ENCODE assay signal across 11 cellular contexts in the genomic region with DNA sequence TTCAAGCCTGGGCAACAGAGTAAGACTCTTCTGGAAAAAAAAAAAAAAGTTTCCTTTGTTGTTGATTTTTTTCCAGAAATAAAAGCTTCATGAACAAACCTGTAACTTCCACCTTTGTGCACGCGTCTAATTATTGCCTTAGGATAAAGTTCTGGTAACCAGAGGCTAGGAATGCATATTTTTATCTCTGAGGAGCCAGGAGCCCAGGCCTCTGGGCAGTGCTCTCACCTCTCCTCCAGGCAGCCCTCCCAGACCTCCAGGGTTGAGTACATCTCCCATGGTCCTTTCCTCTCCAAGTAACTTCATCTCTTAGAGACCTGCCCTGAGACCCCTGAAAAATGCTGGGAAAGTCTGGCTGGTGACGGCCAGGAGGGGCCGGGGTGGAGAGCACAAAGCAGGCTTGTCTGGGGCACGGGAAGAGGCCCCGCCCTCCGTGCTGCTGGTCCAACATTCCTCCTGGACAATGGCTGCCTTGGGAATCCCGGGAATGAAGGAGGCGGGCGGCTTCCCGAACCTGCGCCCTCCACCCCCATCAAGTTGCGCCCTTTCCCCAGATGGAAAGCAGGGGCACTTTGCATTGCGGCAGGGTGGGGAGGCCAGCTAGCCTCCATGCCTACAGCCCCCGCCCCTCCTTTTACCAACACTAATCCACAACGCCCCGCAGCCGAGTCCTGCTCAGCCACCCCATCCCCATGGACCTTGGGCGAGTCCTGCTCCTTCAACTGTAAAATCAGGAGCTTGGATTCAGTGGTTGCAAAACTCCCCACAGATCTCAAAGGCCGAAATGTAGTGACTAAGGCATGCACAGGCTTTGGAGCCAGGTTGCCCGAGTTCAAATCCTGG. TPM values are rescaled to one million over a fixed set of nuclear protein-coding genes. Genes with fewer than 3 reads are reported as not detected.
DNase-seq lines count a peak whose midpoint lies in the region; ATAC-seq and TF ChIP-seq lines count a peak whose summit lies in the region.
"Had no signal": no experiment of that assay in that cellular context is flagged by ENCODE, and none has a peak within 500 bp of the region (broad histone marks: within the 10 kb centered on the region; RNA-seq: fewer than 3 reads in every experiment).

No MANE protein-coding gene starts in this region.

- H2BK120ac ChIP-seq in mesenchymal stem cell (ENCODE audit: low read depth, low read length) = peak overlapping the region; percentile 45

- TF ChIP-seq CTCF in right atrium auricular region (IDR thresholded peaks at IDR 0.05) (no peak), fibroblast of mammary gland (conservative IDR thresholded peaks at IDR 0.05; ENCODE audit: control insufficient read depth, insufficient read depth, low read depth, low read length) (no peak)

- H2AK5ac ChIP-seq in mesenchymal stem cell (ENCODE audit: low read length, severe bottlenecking) = no peak overlapping the region

- H3K4me3 ChIP-seq in right atrium auricular region (peak overlapping the region in 1 of 2 donors; percentile 37), fibroblast of mammary gland (ENCODE audit: control insufficient read depth, low read depth, low read length) (peak overlapping the region; percentile 28), mesenchymal stem cell (ENCODE audit: insufficient read depth in 1 of 2, low read depth in 1 of 2, low read length in 2 of 2) (peak overlapping the region; percentile 39 to 46), aorta (ENCODE audit: low read length in 2 of 2) (no peak overlapping the region)
- H3K4me3 ChIP-seq: SJCRH30 had no signal

- DNase-seq in Right ventricle myocardium superior (peak; percentile 66), right atrium auricular region (ENCODE audit: low spot score) (no peak), fibroblast of mammary gland (ENCODE audit: low read depth) (peak; percentile 31), mesenchymal stem cell (peak; percentile 40), aorta (no peak), inferior parietal cortex (ENCODE audit: extremely low spot score) (no peak), KBM-7 (no peak), T-helper 2 cell (no peak)
- DNase-seq: AML-193; effector CD4-positive, alpha-beta T cell; SJCRH30 had no signal

- peak overlapping the region; percentile 54 for H3K9ac ChIP-seq in mesenchymal stem cell (ENCODE audit: low read length)

- H3K4ac ChIP-seq in mesenchymal stem cell (ENCODE audit: low read depth in 1 of 2, low read length in 2 of 2) = peak overlapping the region in 1 of 2 experiments; percentile 24

- H2BK5ac ChIP-seq in mesenchymal stem cell (ENCODE audit: low read depth, low read length, poor library complexity, severe bottlenecking) = no peak overlapping the region

- peak overlapping the region; percentile 12 for H4K8ac ChIP-seq in mesenchymal stem cell (ENCODE audit: low read length)

- H3K9me3 ChIP-seq in right atrium auricular region (no peaks in the 10 kb centered on the region), mesenchymal stem cell (ENCODE audit: control insufficient read depth, low read length) (no peaks in the 10 kb centered on the region), aorta (ENCODE audit: control insufficient read depth, low read length) (no peaks in the 10 kb centered on the region)
- H3K9me3 ChIP-seq: SJCRH30 had no signal

- H2BK12ac ChIP-seq in mesenchymal stem cell (ENCODE audit: low read length in 2 of 2) = no peak overlapping the region

- H3K27ac ChIP-seq in right atrium auricular region = no peak overlapping the region
- no peak overlapping the region for H3K27ac ChIP-seq in mesenchymal stem cell (ENCODE audit: low read length, poor library complexity, severe bottlenecking)
- H3K27ac ChIP-seq in aorta (ENCODE audit: low read depth in 1 of 2, low read length in 2 of 2) = no peak overlapping the region
- H3K27ac ChIP-seq: SJCRH30 had no signal

- no peak overlapping the region for H4K91ac ChIP-seq in mesenchymal stem cell (ENCODE audit: low read length)

- intact Hi-C loops in Right ventricle myocardium superior (cut with DNase I) (no loop called here), aorta (cut with DNase I) (no loop called here)

- H3K23ac ChIP-seq in mesenchymal stem cell (ENCODE audit: low read length in 2 of 2) = no peak overlapping the region

- H3K4me2 ChIP-seq in mesenchymal stem cell (ENCODE audit: low read length, poor library complexity, severe bottlenecking) = peak overlapping the region; percentile 44

- H3K14ac ChIP-seq in mesenchymal stem cell (ENCODE audit: low read length in 2 of 2) = no peak overlapping the region

- in situ Hi-C loops in KBM-7 (cut with MboI; ENCODE audit: low pct_unique_long_range_greater_than_20kb, low sequenced_read_pairs) = no loop called here

- H2BK15ac ChIP-seq in mesenchymal stem cell (ENCODE audit: low read depth, poor library complexity, severe bottlenecking) = no peak overlapping the region

- H3K4me1 ChIP-seq in right atrium auricular region = peaks cover 0 to 21% of the 10 kb centered on the region in 2 donors
- peaks cover 13% of the 10 kb centered on the region for H3K4me1 ChIP-seq in mesenchymal stem cell (ENCODE audit: control insufficient read depth, insufficient read depth, low read depth, low read length)
- no peaks in the 10 kb centered on the region for H3K4me1 ChIP-seq in aorta (ENCODE audit: control insufficient read depth in 1 of 2, insufficient read depth in 2 of 2, low read length in 2 of 2)
- H3K4me1 ChIP-seq: SJCRH30 had no signal

- no peaks in the 10 kb centered on the region for H3K79me1 ChIP-seq in mesenchymal stem cell (replicated peaks; ENCODE audit: low read length, poor library complexity, severe bottlenecking)

- H3K18ac ChIP-seq in mesenchymal stem cell (ENCODE audit: low read depth in 1 of 2, low read length in 2 of 2) = peak overlapping the region; percentile 34 to 57

- H2AFZ ChIP-seq in mesenchymal stem cell (ENCODE audit: low read depth, low read length) = peak overlapping the region; percentile 19

- no peaks in the 10 kb centered on the region for H3K27me3 ChIP-seq in right atrium auricular region
- H3K27me3 ChIP-seq in mesenchymal stem cell (ENCODE audit: control insufficient read depth in 1 of 2, insufficient read depth in 1 of 2, low read length in 2 of 2) = peaks cover 3 to 26% of the 10 kb centered on the region in 2 experiments
- no peaks in the 10 kb centered on the region for H3K27me3 ChIP-seq in aorta (ENCODE audit: control insufficient read depth in 1 of 2, insufficient read depth in 2 of 2, low read length in 1 of 2)

- H3K36me3 ChIP-seq in right atrium auricular region = no peaks in the 10 kb centered on the region
- no peaks in the 10 kb centered on the region for H3K36me3 ChIP-seq in mesenchymal stem cell (ENCODE audit: control insufficient read depth in 1 of 2, insufficient read depth in 2 of 2, low read depth in 1 of 2, low read length in 2 of 2)
- H3K36me3 ChIP-seq in aorta (ENCODE audit: control insufficient read depth in 1 of 2, insufficient read depth in 2 of 2, low read length in 1 of 2) = no peaks in the 10 kb centered on the region
- H3K36me3 ChIP-seq: SJCRH30 had no signal

- ATAC-seq in Right ventricle myocardium superior (ENCODE audit: poor library complexity) = peak; percentile 55
- peak; percentile 51 for ATAC-seq in aorta (ENCODE audit: low FRiP score)

- 15% methylated on average over 21 of the region's 21 CpGs for WGBS in mesenchymal stem cell
- 11 to 18% methylated on average over 21 of the region's 21 CpGs for WGBS in aorta, 2 donors

RNA-seq across cellular contexts. Expression of gene FIGNL2, which starts 7.3 kb away (rescaled TPM):
- total RNA-seq in Right ventricle myocardium superior = 0.30 TPM
- under 1 TPM; 0.19 to 0.24 TPM for total RNA-seq in right atrium auricular region
- polyA plus RNA-seq in mesenchymal stem cell (2013, experiment 1 of 2) = 0.62 TPM
- polyA plus RNA-seq in mesenchymal stem cell (2013, experiment 2 of 2) = 0.71 TPM
- 1 to 10 TPM; 1.0 to 2.1 TPM for total RNA-seq in aorta
- under 1 TPM in 1 of 2 donors, not detected in 1; 0.08 TPM for polyA plus RNA-seq in aorta

RNA-seq across cellular contexts. Expression of gene ANKRD33, which starts 32.1 kb away (rescaled TPM):
- total RNA-seq in Right ventricle myocardium superior (not detected), right atrium auricular region (not detected), aorta (under 1 TPM in 1 of 2 donors, not detected in 1; 0.54 TPM)
- 3.7 TPM for polyA plus RNA-seq in mesenchymal stem cell (2013, experiment 1 of 2)
- polyA plus RNA-seq in mesenchymal stem cell (2013, experiment 2 of 2) = 3.2 TPM
- polyA plus RNA-seq in aorta = not detected
- total RNA-seq: SJCRH30 had no signal

RNA-seq across cellular contexts. Expression of gene ACVRL1, which starts 51.5 kb away (rescaled TPM):
- total RNA-seq in Right ventricle myocardium superior (35.1 TPM), right atrium auricular region (10 to 100 TPM; 48.1 to 57.5 TPM), aorta (10 to 100 TPM; 53.6 to 96.9 TPM)
- 158 TPM for polyA plus RNA-seq in mesenchymal stem cell (2013, experiment 1 of 2)
- 162 TPM for polyA plus RNA-seq in mesenchymal stem cell (2013, experiment 2 of 2)
- polyA plus RNA-seq in aorta = 10 to 100 TPM in 1 of 2 donors, 1 to 10 TPM in 1; 3.4 to 13.5 TPM

Comparison
In these comparisons a context has a peak if more than half of its experiments do, and no peak if none do; other contexts are left out.
1. DNase-seq: peak in Right ventricle myocardium superior (single experiment), fibroblast of mammary gland (single experiment) and mesenchymal stem cell (single experiment); none in right atrium auricular region (single experiment), aorta (0 of 2), inferior parietal cortex (single experiment), KBM-7 (single experiment) and T-helper 2 cell (0 of 5).
2. H3K4me3 ChIP-seq: peak in fibroblast of mammary gland (single experiment) and mesenchymal stem cell (2 of 2); none in aorta (0 of 2).